28 cellular contexts compared by ENCODE assay signal in the genomic region with DNA sequence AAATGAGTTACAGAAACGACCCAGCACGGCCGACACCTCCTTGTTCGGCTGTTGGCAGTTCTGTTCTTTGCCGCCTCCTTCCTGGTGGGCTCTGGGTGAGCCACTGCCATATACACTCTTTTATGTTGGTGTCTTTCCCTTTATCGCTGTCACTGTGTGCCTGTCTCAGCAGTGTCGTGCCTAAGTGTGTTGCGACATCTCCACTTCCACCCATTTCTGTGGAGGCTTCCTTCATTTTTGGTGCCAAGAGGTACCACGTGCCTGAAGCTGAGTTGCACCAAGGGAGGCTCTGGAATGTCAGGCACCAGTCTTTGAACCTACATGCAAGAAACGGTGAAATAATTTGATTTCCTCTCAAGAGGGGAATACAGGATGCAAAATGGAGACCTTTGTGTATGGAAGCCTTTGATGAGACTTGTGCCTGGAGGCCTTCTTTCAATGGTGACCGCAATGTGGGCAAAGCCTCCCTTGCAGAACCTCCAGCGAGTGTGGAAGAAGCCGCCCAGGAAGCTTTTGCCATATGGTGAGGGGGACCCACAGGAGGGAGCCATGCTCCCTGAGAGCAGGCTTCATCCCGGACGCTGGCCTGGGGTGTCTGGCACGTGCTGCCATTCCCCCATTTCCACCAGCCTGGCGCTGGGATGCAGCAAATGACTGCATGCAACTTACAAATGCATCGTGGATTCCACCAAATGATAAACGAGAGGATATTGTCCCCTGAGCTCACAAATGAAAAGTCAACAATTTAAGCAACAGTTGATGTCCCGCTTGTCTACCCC.
"Had no signal": no experiment of that assay in that cellular context is flagged by ENCODE, and none has a peak within 500 bp of the region (broad histone marks: within the 10 kb centered on the region; RNA-seq: fewer than 3 reads in every experiment).

No MANE protein-coding gene starts in this region.

- H3K9me3 ChIP-seq: pancreas, prostate gland, suprapubic skin, testis, upper lobe of right lung, uterus had no signal

- H3K27me3 ChIP-seq: neural progenitor cell, testis, uterus had no signal

- H3K4me1 ChIP-seq: neural progenitor cell, pancreas, prostate gland, suprapubic skin, testis, tibial artery, transverse colon, upper lobe of right lung, uterus had no signal

- ATAC-seq: naive thymus-derived CD4-positive, alpha-beta T cell; natural killer cell; pancreas; right cardiac atrium; sciatic nerve; stimulated activated memory B cell treated with anti-CD40 and anti-IgM and Interleukin-4, amounts not matched to agents 10 μg/mL and 1 μg/mL and 100 μg/mL, for 72 hours; stimulated activated naive CD8-positive, alpha-beta T cell treated with anti-CD3 and anti-CD28 coated beads, Interleukin-15, amount 100 ng/mL, for 72 hours; stimulated activated naive CD8-positive, alpha-beta T cell treated with anti-CD3 and anti-CD28 coated beads, Interleukin-15, Interleukin-2, amounts not matched to agents 100 U/mL and 50 U/mL, for 24 hours; upper lobe of right lung had no signal

- H3K9ac ChIP-seq: neural progenitor cell had no signal

- H3K4me3 ChIP-seq: neural progenitor cell, pancreas, prostate gland, skin epidermis, smooth muscle cell, spleen, suprapubic skin, testis, tibial artery, transverse colon, upper lobe of right lung, uterus had no signal

- H2AFZ ChIP-seq: neural progenitor cell had no signal

- H3K4me2 ChIP-seq: neural progenitor cell, smooth muscle cell had no signal

- DNase-seq: naive thymus-derived CD4-positive, alpha-beta T cell; natural killer cell; occipital lobe; retina; right cardiac atrium; spleen; stimulated activated CD4-positive, alpha-beta T cell treated with anti-CD3 and anti-CD28 coated beads, Interleukin-12 subunit alpha, Interleukin-12 subunit beta, amount 100 ng/mL, for 4 hours; stimulated activated CD4-positive, alpha-beta T cell treated with anti-CD3 and anti-CD28 coated beads, Interleukin-1b, Interleukin-23, amount 100 ng/mL, for 48 hours; stimulated activated CD4-positive, alpha-beta T cell treated with anti-CD3 and anti-CD28 coated beads, Interleukin-4, amount 100 ng/mL, for 1 hour; stimulated activated CD4-positive, alpha-beta T cell treated with anti-CD3 and anti-CD28 coated beads, Interleukin-4, amount 100 ng/mL, for 4 hours; stimulated activated CD8-positive, alpha-beta memory T cell treated with anti-CD3 and anti-CD28 coated beads, Interleukin-4, amount 100 ng/mL, for 48 hours; stimulated activated naive CD4-positive, alpha-beta T cell; stimulated activated naive CD8-positive, alpha-beta T cell treated with anti-CD3 and anti-CD28 coated beads, Interleukin-15, amount 100 ng/mL, for 72 hours; stimulated activated naive CD8-positive, alpha-beta T cell treated with anti-CD3 and anti-CD28 coated beads, Interleukin-15, Interleukin-2, amounts not matched to agents 100 U/mL and 50 U/mL, for 24 hours; substantia nigra; testis; tibial artery; transverse colon; upper lobe of right lung; uterus had no signal

- H3K27ac ChIP-seq: neural progenitor cell, pancreas, prostate gland, skin epidermis, spleen, suprapubic skin, testis, tibial artery, transverse colon, upper lobe of right lung, uterus had no signal

- FAIRE-seq: pancreas had no signal

- H3K36me3 ChIP-seq: neural progenitor cell, pancreas, prostate gland, spleen, suprapubic skin, tibial artery, transverse colon, upper lobe of right lung, uterus had no signal
